Comparison of ENCODE assay signal across 13 cellular contexts in the genomic region with DNA sequence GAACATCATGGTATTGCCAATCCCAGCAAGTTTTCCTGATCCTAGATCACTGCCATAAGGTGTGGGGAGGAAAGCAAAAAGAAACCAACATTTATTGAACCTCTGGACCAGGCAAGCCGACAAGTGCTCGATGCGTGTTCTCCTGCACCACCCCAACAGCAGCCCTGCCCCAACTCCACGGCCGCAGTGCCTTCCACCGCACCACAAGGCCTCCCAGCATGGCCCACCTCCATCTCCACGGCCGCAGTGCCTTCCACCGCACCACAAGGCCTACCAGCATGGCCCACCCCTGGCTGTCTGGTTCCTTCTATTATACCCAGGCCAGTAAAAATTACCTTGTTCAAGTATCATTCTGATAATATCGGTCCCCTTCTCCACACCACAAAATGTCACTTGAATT. TPM values are rescaled to one million over a fixed set of nuclear protein-coding genes. Genes with fewer than 3 reads are reported as not detected.
DNase-seq lines count a peak whose midpoint lies in the region; ATAC-seq and TF ChIP-seq lines count a peak whose summit lies in the region.
"Had no signal": no experiment of that assay in that cellular context is flagged by ENCODE, and none has a peak within 500 bp of the region (broad histone marks: within the 10 kb centered on the region; RNA-seq: fewer than 3 reads in every experiment).

No MANE protein-coding gene starts in this region.

- no peaks in the 10 kb centered on the region for H3K27me3 Mint-ChIP-seq in MCF 10A (ENCODE audit: insufficient read depth, unreplicated experiment)
- no peaks in the 10 kb centered on the region for H3K27me3 Mint-ChIP-seq in T-helper 17 cell
- no peaks in the 10 kb centered on the region for H3K27me3 Mint-ChIP-seq in endodermal cell (ENCODE audit: insufficient read depth)
- no peaks in the 10 kb centered on the region for H3K27me3 Mint-ChIP-seq in stimulated activated naive B cell treated with anti-CD40 and anti-IgM and Interleukin-4, amounts not matched to agents 10 μg/mL and 1 μg/mL and 100 μg/mL, for 72 hours

- H3K79me2 ChIP-seq in mammary epithelial cell (ENCODE audit: insufficient read depth, low read length), result peaks cover 88% of the 10 kb centered on the region

- DNase-seq in MCF 10A (ENCODE audit: unreplicated experiment) (no peak), mammary epithelial cell (no peak), T-helper 17 cell (no peak), endodermal cell (peak; percentile 22), cortex of kidney (lab: John Stamatoyannopoulos, UW) (no peak), ACHN (no peak)
- no peak for DNase-seq in stimulated activated naive B cell treated with anti-CD40 and anti-IgM and Interleukin-4, amounts not matched to agents 10 μg/mL and 1 μg/mL and 100 μg/mL, for 72 hours
- DNase-seq: activated CD4-positive, alpha-beta T cell treated with anti-CD3 and anti-CD28 coated beads, Interleukin-2, amount 50 U/mL, for 1 hour; DMS53; NCI-H1436; NCI-H345; Right ventricle myocardium superior had no signal

- ATAC-seq in T-helper 17 cell (no peak), GM18511 (IDR thresholded peaks at IDR 0.05; ENCODE audit: unreplicated experiment) (no peak)
- ATAC-seq in stimulated activated naive B cell treated with anti-CD40 and anti-IgM and Interleukin-4, amounts not matched to agents 10 μg/mL and 1 μg/mL and 100 μg/mL, for 72 hours (replicated peaks), result no peak

- dilution Hi-C loops in mammary epithelial cell (cut with HindIII; ENCODE audit: low sequenced_read_pairs), result no loop called here

- intact Hi-C loops in MCF 10A (cut with micrococcal nuclease), result no loop called here
- intact Hi-C loops in mammary epithelial cell (cut with micrococcal nuclease), result no loop called here

- in situ Hi-C loops in mammary epithelial cell (cut with MboI; ENCODE audit: low sequenced_read_pairs in 2 of 2), result no loop called here
- in situ Hi-C loops in ACHN (cut with HindIII; ENCODE audit: low pct_ligation_motif_present, low pct_unique_long_range_greater_than_20kb, low sequenced_read_pairs), result no loop called here

- H3K27ac Mint-ChIP-seq in MCF 10A (ENCODE audit: low read depth, unreplicated experiment), result peak overlapping the region; percentile 98
- H3K27ac Mint-ChIP-seq in T-helper 17 cell, result peak overlapping the region; percentile 99
- H3K27ac Mint-ChIP-seq in endodermal cell, result no peak overlapping the region
- H3K27ac Mint-ChIP-seq in stimulated activated naive B cell treated with anti-CD40 and anti-IgM and Interleukin-4, amounts not matched to agents 10 μg/mL and 1 μg/mL and 100 μg/mL, for 72 hours, result peak overlapping the region; percentile 38

- H3K4me1 Mint-ChIP-seq in MCF 10A (ENCODE audit: insufficient read depth, unreplicated experiment) (peaks cover 59% of the 10 kb centered on the region), T-helper 17 cell (peaks cover 58% of the 10 kb centered on the region), endodermal cell (peaks cover 31% of the 10 kb centered on the region)
- peaks cover 52 to 77% of the 10 kb centered on the region in 2 donors for H3K4me1 Mint-ChIP-seq in stimulated activated naive B cell treated with anti-CD40 and anti-IgM and Interleukin-4, amounts not matched to agents 10 μg/mL and 1 μg/mL and 100 μg/mL, for 72 hours

- H3K36me3 Mint-ChIP-seq in MCF 10A (ENCODE audit: insufficient read depth, unreplicated experiment) (peaks cover 57% of the 10 kb centered on the region), T-helper 17 cell (ENCODE audit: low read depth) (peaks cover 6% of the 10 kb centered on the region), endodermal cell (ENCODE audit: low read depth) (peaks cover 37% of the 10 kb centered on the region)
- peaks cover 32 to 33% of the 10 kb centered on the region in 2 donors for H3K36me3 Mint-ChIP-seq in stimulated activated naive B cell treated with anti-CD40 and anti-IgM and Interleukin-4, amounts not matched to agents 10 μg/mL and 1 μg/mL and 100 μg/mL, for 72 hours

- POLR2A ChIA-PET in MCF 10A (lab: Yijun Ruan, JAX), result no interaction called here

- no peak overlapping the region for H3K4me3 ChIP-seq in mammary epithelial cell (replicated peaks in 1 of 3; ENCODE audit: insufficient read depth in 1 of 3, low read depth in 2 of 3, low read length in 3 of 3)
- H3K4me3 ChIP-seq in endodermal cell (ENCODE audit: low read length), result no peak overlapping the region

- H3K36me3 ChIP-seq in mammary epithelial cell (ENCODE audit: insufficient read depth, low read length) (peaks cover 4% of the 10 kb centered on the region), endodermal cell (ENCODE audit: control insufficient read depth, insufficient read depth, low read length) (peaks cover 61% of the 10 kb centered on the region)

- H3K4me2 ChIP-seq in mammary epithelial cell (ENCODE audit: insufficient read depth, low read depth, low read length), result no peak overlapping the region

- no peaks in the 10 kb centered on the region for H3K27me3 ChIP-seq in mammary epithelial cell (ENCODE audit: insufficient read depth, low read length)
- H3K27me3 ChIP-seq in endodermal cell (ENCODE audit: control insufficient read depth, insufficient read depth, low read length, poor library complexity, severe bottlenecking), result no peaks in the 10 kb centered on the region

- BruUV-seq in MCF 10A (replicated peaks; lab: Mats Ljungman, UMichigan) (no TSS peak), mammary epithelial cell (replicated peaks; lab: Mats Ljungman, UMichigan) (no TSS peak)

- no peaks in the 10 kb centered on the region for H4K20me1 ChIP-seq in mammary epithelial cell (ENCODE audit: insufficient read depth, low read length)

- H3K9me3 ChIP-seq in mammary epithelial cell (replicated peaks; ENCODE audit: insufficient read depth, low read length) (no peaks in the 10 kb centered on the region), T-helper 17 cell (ENCODE audit: control insufficient read depth, low read length, poor library complexity, severe bottlenecking) (no peaks in the 10 kb centered on the region), endodermal cell (ENCODE audit: control insufficient read depth, low read length) (no peaks in the 10 kb centered on the region)

- H3K27ac ChIP-seq in mammary epithelial cell (ENCODE audit: insufficient read depth, low read depth, low read length) (no peak overlapping the region), endodermal cell (ENCODE audit: low read depth, low read length) (no peak overlapping the region)

- H2AFZ ChIP-seq in mammary epithelial cell (ENCODE audit: low read depth, low read length), result no peak overlapping the region

- 100% methylated on average over 9 of the region's 10 CpGs for WGBS in mammary epithelial cell (ENCODE audit: low coverage, missing lambda C conversion rate)
- 95 to 100% methylated on average over 1 to 10 of the region's 10 CpGs for WGBS in endodermal cell (ENCODE audit: insufficient coverage in 1 of 2, insufficient read length in 1 of 2), 2 experiments

- H3K4me1 ChIP-seq in mammary epithelial cell (ENCODE audit: insufficient read depth, low read length), result peaks cover 44% of the 10 kb centered on the region
- no peaks in the 10 kb centered on the region for H3K4me1 ChIP-seq in endodermal cell (ENCODE audit: control insufficient read depth, insufficient read depth, low read length)

- no peak overlapping the region for H3K4me3 Mint-ChIP-seq in MCF 10A (ENCODE audit: unreplicated experiment)
- peak overlapping the region; percentile 84 for H3K4me3 Mint-ChIP-seq in T-helper 17 cell
- no peak overlapping the region for H3K4me3 Mint-ChIP-seq in endodermal cell
- H3K4me3 Mint-ChIP-seq in stimulated activated naive B cell treated with anti-CD40 and anti-IgM and Interleukin-4, amounts not matched to agents 10 μg/mL and 1 μg/mL and 100 μg/mL, for 72 hours, result no peak overlapping the region

- TF ChIP-seq CTCF in MCF 10A (IDR thresholded peaks at IDR 0.05; ENCODE audit: unreplicated experiment), result no peak
- no peak for TF ChIP-seq CTCF in mammary epithelial cell (conservative IDR thresholded peaks at IDR 0.05 in 1 of 2, IDR thresholded peaks at IDR 0.05 in 1 of 2; ENCODE audit: extremely low read depth in 1 of 2, insufficient read depth in 1 of 2, low read depth in 1 of 2, low read length in 2 of 2)
- TF ChIP-seq CTCF in endodermal cell (conservative IDR thresholded peaks at IDR 0.05), result no peak

- CTCF ChIA-PET in MCF 10A (lab: Yijun Ruan, JAX) (interaction anchor here (1.0 kb wide), 1 partner anchor 234 kb away, joined by 4 read pairs; no protein-coding TSS in a partner anchor), mammary epithelial cell (lab: Charles Lee; ENCODE audit: low non-redundant PET) (no interaction called here)

- H3K9me3 Mint-ChIP-seq in MCF 10A (ENCODE audit: unreplicated experiment) (no peaks in the 10 kb centered on the region), endodermal cell (no peaks in the 10 kb centered on the region)
- H3K9me3 Mint-ChIP-seq in stimulated activated naive B cell treated with anti-CD40 and anti-IgM and Interleukin-4, amounts not matched to agents 10 μg/mL and 1 μg/mL and 100 μg/mL, for 72 hours, result no peaks in the 10 kb centered on the region

- no peak overlapping the region for H3K9ac ChIP-seq in mammary epithelial cell (ENCODE audit: insufficient read depth, low read length)
- no peak overlapping the region for H3K9ac ChIP-seq in endodermal cell (ENCODE audit: extremely low read depth, low read length, poor library complexity, severe bottlenecking)

RNA-seq across cellular contexts. Expression of gene HIPK2, which starts 8.7 kb away (rescaled TPM):
- total RNA-seq in MCF 10A (2022), result 64.3 and 93.9 TPM in 2 replicates
- total RNA-seq in mammary epithelial cell, result 10 to 100 TPM; 31.0 to 58.3 TPM
- polyA plus RNA-seq in mammary epithelial cell, result 26.4 TPM
- 68.5 TPM for polyA minus RNA-seq in mammary epithelial cell
- total RNA-seq in T-helper 17 cell, result 10 to 100 TPM; 36.9 to 42.9 TPM
- total RNA-seq in endodermal cell, result 100 to 1,000 TPM in 1 of 2 donors, 10 to 100 TPM in 1; 95.1 to 125 TPM
- 32.0 TPM for polyA plus RNA-seq in endodermal cell (2013, experiment 1 of 2)
- polyA plus RNA-seq in endodermal cell (2013, experiment 2 of 2), result 35.9 TPM

RNA-seq across cellular contexts. Expression of gene TBXAS1, which starts 60.0 kb away (rescaled TPM):
- total RNA-seq in MCF 10A (2022) (1.5 and 4.4 TPM in 2 replicates), mammary epithelial cell (1 to 10 TPM in 1 of 2 donors, not detected in 1; 5.2 TPM), T-helper 17 cell (10 to 100 TPM; 19.6 to 20.9 TPM), endodermal cell (10 to 100 TPM in 1 of 2 donors, 1 to 10 TPM in 1; 7.6 to 13.5 TPM)
- 3.1 TPM for polyA plus RNA-seq in mammary epithelial cell
- polyA minus RNA-seq in mammary epithelial cell, result 13.3 TPM
- 2.6 TPM for polyA plus RNA-seq in endodermal cell (2013, experiment 1 of 2)
- polyA plus RNA-seq in endodermal cell (2013, experiment 2 of 2), result 2.7 TPM
